ENCODE assay signal across 2 cellular contexts in the genomic region with DNA sequence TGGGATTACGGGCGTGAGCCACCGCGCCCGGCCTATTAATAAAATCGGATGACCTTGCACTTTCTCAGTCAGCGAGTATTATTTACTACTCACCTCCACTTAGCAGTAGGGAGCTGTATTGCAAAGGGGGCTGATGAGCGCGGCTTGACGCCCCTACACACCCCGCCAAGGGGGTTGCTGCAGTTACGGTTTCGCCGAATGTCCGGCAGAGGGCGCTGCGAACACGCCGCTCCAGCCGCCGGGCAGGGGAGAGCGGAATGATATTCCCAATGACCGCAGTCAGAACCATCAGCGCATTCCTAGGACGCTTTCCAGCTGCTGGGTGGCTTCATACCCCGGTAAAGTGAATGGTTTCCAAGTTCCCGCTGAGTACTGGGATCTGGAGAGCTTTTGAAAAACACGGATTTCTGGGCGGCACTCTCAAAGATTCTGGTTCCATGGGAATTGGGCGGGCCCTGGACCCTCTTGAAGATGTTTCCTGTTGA.
TF ChIP-seq lines count a peak whose summit lies in the region.

No MANE protein-coding gene starts in this region.

TF ChIP-seq in A549, 52 proteins besides CTCF, POLR2A, EP300 and RAD21:
- TF ChIP-seq SMC3 (IDR thresholded peaks at IDR 0.05) (peak; percentile 56), HEYL (CRISPR knock-in tag; IDR thresholded peaks at IDR 0.05) (no peak), ZSCAN20 (CRISPR knock-in tag; IDR thresholded peaks at IDR 0.05) (no peak), MAFK (IDR thresholded peaks at IDR 0.05; ENCODE audit: partially characterized antibody) (peak; percentile 53), NPAS2 (CRISPR knock-in tag; IDR thresholded peaks at IDR 0.05; ENCODE audit: borderline replicate concordance) (no peak), JUNB (IDR thresholded peaks at IDR 0.05) (no peak), HDAC2 (IDR thresholded peaks at IDR 0.05) (no peak)
- TF ChIP-seq, protein P1, sequence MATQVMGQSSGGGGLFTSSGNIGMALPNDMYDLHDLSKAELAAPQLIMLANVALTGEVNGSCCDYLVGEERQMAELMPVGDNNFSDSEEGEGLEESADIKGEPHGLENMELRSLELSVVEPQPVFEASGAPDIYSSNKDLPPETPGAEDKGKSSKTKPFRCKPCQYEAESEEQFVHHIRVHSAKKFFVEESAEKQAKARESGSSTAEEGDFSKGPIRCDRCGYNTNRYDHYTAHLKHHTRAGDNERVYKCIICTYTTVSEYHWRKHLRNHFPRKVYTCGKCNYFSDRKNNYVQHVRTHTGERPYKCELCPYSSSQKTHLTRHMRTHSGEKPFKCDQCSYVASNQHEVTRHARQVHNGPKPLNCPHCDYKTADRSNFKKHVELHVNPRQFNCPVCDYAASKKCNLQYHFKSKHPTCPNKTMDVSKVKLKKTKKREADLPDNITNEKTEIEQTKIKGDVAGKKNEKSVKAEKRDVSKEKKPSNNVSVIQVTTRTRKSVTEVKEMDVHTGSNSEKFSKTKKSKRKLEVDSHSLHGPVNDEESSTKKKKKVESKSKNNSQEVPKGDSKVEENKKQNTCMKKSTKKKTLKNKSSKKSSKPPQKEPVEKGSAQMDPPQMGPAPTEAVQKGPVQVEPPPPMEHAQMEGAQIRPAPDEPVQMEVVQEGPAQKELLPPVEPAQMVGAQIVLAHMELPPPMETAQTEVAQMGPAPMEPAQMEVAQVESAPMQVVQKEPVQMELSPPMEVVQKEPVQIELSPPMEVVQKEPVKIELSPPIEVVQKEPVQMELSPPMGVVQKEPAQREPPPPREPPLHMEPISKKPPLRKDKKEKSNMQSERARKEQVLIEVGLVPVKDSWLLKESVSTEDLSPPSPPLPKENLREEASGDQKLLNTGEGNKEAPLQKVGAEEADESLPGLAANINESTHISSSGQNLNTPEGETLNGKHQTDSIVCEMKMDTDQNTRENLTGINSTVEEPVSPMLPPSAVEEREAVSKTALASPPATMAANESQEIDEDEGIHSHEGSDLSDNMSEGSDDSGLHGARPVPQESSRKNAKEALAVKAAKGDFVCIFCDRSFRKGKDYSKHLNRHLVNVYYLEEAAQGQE (IDR thresholded peaks at IDR 0.05), result no peak

TF ChIP-seq in HepG2, 621 proteins besides CTCF, POLR2A, EP300 and RAD21 (continues in another document):
- TF ChIP-seq, protein P2, sequence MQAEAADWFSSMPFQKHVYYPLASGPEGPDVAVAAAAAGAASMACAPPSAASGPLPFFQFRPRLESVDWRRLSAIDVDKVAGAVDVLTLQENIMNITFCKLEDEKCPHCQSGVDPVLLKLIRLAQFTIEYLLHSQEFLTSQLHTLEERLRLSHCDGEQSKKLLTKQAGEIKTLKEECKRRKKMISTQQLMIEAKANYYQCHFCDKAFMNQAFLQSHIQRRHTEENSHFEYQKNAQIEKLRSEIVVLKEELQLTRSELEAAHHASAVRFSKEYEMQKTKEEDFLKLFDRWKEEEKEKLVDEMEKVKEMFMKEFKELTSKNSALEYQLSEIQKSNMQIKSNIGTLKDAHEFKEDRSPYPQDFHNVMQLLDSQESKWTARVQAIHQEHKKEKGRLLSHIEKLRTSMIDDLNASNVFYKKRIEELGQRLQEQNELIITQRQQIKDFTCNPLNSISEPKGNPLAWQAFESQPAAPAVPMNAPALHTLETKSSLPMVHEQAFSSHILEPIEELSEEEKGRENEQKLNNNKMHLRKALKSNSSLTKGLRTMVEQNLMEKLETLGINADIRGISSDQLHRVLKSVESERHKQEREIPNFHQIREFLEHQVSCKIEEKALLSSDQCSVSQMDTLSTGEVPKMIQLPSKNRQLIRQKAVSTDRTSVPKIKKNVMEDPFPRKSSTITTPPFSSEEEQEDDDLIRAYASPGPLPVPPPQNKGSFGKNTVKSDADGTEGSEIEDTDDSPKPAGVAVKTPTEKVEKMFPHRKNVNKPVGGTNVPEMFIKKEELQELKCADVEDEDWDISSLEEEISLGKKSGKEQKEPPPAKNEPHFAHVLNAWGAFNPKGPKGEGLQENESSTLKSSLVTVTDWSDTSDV (CRISPR knock-in tag; IDR thresholded peaks at IDR 0.05), result no peak
- TF ChIP-seq GATA4 (IDR thresholded peaks at IDR 0.05; ENCODE audit: borderline replicate concordance, low read depth) (no peak), MAFK (conservative IDR thresholded peaks at IDR 0.05 in 1 of 2, IDR thresholded peaks at IDR 0.05 in 1 of 2; ENCODE audit: low read length in 2 of 2) (peak; percentile 60 to 69), NFE2L2 (IDR thresholded peaks at IDR 0.05; ENCODE audit: low read length) (no peak), AGO2 (optimal IDR thresholded peaks at IDR 0.05; ENCODE audit: low read depth, low read length) (peak; percentile 54), ZNF121 (CRISPR knock-in tag; IDR thresholded peaks at IDR 0.05) (no peak), ZFP36L2 (CRISPR knock-in tag; IDR thresholded peaks at IDR 0.05) (no peak), ZKSCAN8 (CRISPR knock-in tag; IDR thresholded peaks at IDR 0.05; ENCODE audit: borderline replicate concordance) (no peak), GATAD1 (CRISPR knock-in tag; IDR thresholded peaks at IDR 0.05) (no peak), ZNF33B (CRISPR knock-in tag; IDR thresholded peaks at IDR 0.05) (no peak), EEA1 (CRISPR knock-in tag; IDR thresholded peaks at IDR 0.05; ENCODE audit: borderline replicate concordance) (no peak), ZNF772 (CRISPR knock-in tag; IDR thresholded peaks at IDR 0.05) (no peak), ZBTB3 (CRISPR knock-in tag; IDR thresholded peaks at IDR 0.05; ENCODE audit: borderline replicate concordance, low read depth) (no peak), NAIF1 (CRISPR knock-in tag; IDR thresholded peaks at IDR 0.05; ENCODE audit: borderline replicate concordance) (no peak), ZNF10 (CRISPR knock-in tag; IDR thresholded peaks at IDR 0.05; ENCODE audit: borderline replicate concordance, low read depth) (no peak), ZNF652 (CRISPR knock-in tag; IDR thresholded peaks at IDR 0.05; ENCODE audit: borderline replicate concordance, low read depth) (no peak), RORA (CRISPR knock-in tag; IDR thresholded peaks at IDR 0.05) (no peak), STAG1 (CRISPR knock-in tag; IDR thresholded peaks at IDR 0.05) (peak; percentile 46; the same call in 1 of the 2 replicates), STAT5B (CRISPR knock-in tag; IDR thresholded peaks at IDR 0.05) (no peak), HNRNPK (IDR thresholded peaks at IDR 0.05; ENCODE audit: low read depth, low read length, poor library complexity, severe bottlenecking) (no peak), ZNF543 (CRISPR knock-in tag; IDR thresholded peaks at IDR 0.05) (no peak), ZNF160 (CRISPR knock-in tag; IDR thresholded peaks at IDR 0.05) (no peak), GZF1 (CRISPR knock-in tag; IDR thresholded peaks at IDR 0.05) (no peak), HOXD1 (CRISPR knock-in tag; IDR thresholded peaks at IDR 0.05) (no peak), ARNTL (CRISPR knock-in tag; IDR thresholded peaks at IDR 0.05) (no peak), HES4 (CRISPR knock-in tag; IDR thresholded peaks at IDR 0.05; ENCODE audit: borderline replicate concordance) (no peak), RNF2 (conservative IDR thresholded peaks at IDR 0.05; ENCODE audit: low read depth) (no peak), NFE2L1 (CRISPR knock-in tag; IDR thresholded peaks at IDR 0.05; ENCODE audit: borderline replicate concordance) (no peak), HOXA9 (CRISPR knock-in tag; IDR thresholded peaks at IDR 0.05; ENCODE audit: borderline replicate concordance) (no peak), SMC3 (IDR thresholded peaks at IDR 0.05; ENCODE audit: low read length) (no peak), MAFF (IDR thresholded peaks at IDR 0.05; ENCODE audit: low read depth, low read length) (peak; percentile 51)
- TF ChIP-seq, protein P3, sequence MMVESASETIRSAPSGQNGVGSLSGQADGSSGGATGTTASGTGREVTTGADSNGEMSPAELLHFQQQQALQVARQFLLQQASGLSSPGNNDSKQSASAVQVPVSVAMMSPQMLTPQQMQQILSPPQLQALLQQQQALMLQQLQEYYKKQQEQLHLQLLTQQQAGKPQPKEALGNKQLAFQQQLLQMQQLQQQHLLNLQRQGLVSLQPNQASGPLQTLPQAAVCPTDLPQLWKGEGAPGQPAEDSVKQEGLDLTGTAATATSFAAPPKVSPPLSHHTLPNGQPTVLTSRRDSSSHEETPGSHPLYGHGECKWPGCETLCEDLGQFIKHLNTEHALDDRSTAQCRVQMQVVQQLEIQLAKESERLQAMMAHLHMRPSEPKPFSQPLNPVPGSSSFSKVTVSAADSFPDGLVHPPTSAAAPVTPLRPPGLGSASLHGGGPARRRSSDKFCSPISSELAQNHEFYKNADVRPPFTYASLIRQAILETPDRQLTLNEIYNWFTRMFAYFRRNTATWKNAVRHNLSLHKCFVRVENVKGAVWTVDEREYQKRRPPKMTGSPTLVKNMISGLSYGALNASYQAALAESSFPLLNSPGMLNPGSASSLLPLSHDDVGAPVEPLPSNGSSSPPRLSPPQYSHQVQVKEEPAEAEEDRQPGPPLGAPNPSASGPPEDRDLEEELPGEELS (CRISPR knock-in tag; IDR thresholded peaks at IDR 0.05), result no peak
- TF ChIP-seq, protein P4, sequence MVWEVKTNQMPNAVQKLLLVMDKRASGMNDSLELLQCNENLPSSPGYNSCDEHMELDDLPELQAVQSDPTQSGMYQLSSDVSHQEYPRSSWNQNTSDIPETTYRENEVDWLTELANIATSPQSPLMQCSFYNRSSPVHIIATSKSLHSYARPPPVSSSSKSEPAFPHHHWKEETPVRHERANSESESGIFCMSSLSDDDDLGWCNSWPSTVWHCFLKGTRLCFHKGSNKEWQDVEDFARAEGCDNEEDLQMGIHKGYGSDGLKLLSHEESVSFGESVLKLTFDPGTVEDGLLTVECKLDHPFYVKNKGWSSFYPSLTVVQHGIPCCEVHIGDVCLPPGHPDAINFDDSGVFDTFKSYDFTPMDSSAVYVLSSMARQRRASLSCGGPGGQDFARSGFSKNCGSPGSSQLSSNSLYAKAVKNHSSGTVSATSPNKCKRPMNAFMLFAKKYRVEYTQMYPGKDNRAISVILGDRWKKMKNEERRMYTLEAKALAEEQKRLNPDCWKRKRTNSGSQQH (CRISPR knock-in tag; IDR thresholded peaks at IDR 0.05; ENCODE audit: low read depth), result no peak
- TF ChIP-seq, protein P5, sequence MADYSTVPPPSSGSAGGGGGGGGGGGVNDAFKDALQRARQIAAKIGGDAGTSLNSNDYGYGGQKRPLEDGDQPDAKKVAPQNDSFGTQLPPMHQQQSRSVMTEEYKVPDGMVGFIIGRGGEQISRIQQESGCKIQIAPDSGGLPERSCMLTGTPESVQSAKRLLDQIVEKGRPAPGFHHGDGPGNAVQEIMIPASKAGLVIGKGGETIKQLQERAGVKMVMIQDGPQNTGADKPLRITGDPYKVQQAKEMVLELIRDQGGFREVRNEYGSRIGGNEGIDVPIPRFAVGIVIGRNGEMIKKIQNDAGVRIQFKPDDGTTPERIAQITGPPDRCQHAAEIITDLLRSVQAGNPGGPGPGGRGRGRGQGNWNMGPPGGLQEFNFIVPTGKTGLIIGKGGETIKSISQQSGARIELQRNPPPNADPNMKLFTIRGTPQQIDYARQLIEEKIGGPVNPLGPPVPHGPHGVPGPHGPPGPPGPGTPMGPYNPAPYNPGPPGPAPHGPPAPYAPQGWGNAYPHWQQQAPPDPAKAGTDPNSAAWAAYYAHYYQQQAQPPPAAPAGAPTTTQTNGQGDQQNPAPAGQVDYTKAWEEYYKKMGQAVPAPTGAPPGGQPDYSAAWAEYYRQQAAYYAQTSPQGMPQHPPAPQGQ (CRISPR knock-in tag; IDR thresholded peaks at IDR 0.05; ENCODE audit: borderline replicate concordance), result no peak
- TF ChIP-seq, protein P6, sequence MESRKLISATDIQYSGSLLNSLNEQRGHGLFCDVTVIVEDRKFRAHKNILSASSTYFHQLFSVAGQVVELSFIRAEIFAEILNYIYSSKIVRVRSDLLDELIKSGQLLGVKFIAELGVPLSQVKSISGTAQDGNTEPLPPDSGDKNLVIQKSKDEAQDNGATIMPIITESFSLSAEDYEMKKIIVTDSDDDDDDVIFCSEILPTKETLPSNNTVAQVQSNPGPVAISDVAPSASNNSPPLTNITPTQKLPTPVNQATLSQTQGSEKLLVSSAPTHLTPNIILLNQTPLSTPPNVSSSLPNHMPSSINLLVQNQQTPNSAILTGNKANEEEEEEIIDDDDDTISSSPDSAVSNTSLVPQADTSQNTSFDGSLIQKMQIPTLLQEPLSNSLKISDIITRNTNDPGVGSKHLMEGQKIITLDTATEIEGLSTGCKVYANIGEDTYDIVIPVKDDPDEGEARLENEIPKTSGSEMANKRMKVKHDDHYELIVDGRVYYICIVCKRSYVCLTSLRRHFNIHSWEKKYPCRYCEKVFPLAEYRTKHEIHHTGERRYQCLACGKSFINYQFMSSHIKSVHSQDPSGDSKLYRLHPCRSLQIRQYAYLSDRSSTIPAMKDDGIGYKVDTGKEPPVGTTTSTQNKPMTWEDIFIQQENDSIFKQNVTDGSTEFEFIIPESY (CRISPR knock-in tag; IDR thresholded peaks at IDR 0.05), result peak; percentile 99
- TF ChIP-seq, protein P7, sequence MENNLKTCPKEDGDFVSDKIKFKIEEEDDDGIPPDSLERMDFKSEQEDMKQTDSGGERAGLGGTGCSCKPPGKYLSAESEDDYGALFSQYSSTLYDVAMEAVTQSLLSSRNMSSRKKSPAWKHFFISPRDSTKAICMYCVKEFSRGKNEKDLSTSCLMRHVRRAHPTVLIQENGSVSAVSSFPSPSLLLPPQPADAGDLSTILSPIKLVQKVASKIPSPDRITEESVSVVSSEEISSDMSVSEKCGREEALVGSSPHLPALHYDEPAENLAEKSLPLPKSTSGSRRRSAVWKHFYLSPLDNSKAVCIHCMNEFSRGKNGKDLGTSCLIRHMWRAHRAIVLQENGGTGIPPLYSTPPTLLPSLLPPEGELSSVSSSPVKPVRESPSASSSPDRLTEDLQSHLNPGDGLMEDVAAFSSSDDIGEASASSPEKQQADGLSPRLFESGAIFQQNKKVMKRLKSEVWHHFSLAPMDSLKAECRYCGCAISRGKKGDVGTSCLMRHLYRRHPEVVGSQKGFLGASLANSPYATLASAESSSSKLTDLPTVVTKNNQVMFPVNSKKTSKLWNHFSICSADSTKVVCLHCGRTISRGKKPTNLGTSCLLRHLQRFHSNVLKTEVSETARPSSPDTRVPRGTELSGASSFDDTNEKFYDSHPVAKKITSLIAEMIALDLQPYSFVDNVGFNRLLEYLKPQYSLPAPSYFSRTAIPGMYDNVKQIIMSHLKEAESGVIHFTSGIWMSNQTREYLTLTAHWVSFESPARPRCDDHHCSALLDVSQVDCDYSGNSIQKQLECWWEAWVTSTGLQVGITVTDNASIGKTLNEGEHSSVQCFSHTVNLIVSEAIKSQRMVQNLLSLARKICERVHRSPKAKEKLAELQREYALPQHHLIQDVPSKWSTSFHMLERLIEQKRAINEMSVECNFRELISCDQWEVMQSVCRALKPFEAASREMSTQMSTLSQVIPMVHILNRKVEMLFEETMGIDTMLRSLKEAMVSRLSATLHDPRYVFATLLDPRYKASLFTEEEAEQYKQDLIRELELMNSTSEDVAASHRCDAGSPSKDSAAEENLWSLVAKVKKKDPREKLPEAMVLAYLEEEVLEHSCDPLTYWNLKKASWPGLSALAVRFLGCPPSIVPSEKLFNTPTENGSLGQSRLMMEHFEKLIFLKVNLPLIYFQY (CRISPR knock-in tag; IDR thresholded peaks at IDR 0.05; ENCODE audit: borderline replicate concordance), result no peak
- TF ChIP-seq, protein P8, sequence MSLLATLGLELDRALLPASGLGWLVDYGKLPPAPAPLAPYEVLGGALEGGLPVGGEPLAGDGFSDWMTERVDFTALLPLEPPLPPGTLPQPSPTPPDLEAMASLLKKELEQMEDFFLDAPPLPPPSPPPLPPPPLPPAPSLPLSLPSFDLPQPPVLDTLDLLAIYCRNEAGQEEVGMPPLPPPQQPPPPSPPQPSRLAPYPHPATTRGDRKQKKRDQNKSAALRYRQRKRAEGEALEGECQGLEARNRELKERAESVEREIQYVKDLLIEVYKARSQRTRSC (CRISPR knock-in tag; IDR thresholded peaks at IDR 0.05; ENCODE audit: low read depth), result no peak
- TF ChIP-seq, protein P9, sequence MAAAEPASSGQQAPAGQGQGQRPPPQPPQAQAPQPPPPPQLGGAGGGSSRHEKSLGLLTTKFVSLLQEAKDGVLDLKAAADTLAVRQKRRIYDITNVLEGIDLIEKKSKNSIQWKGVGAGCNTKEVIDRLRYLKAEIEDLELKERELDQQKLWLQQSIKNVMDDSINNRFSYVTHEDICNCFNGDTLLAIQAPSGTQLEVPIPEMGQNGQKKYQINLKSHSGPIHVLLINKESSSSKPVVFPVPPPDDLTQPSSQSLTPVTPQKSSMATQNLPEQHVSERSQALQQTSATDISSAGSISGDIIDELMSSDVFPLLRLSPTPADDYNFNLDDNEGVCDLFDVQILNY (CRISPR knock-in tag; conservative IDR thresholded peaks at IDR 0.05), result no peak
